Comparison of ENCODE assay signal across 20 cellular contexts in genomic region chr1:90417139-90417538, GRCh38.
DNase-seq lines count a peak whose midpoint lies in the region; ATAC-seq and TF ChIP-seq lines count a peak whose summit lies in the region.
"Had no signal": no experiment of that assay in that cellular context is flagged by ENCODE, and none has a peak within 500 bp of the region (broad histone marks: within the 10 kb centered on the region; RNA-seq: fewer than 3 reads in every experiment).

No MANE protein-coding gene starts in this region.

- TF ChIP-seq CTCF in MCF 10A (IDR thresholded peaks at IDR 0.05; ENCODE audit: unreplicated experiment) (no peak), breast epithelium (IDR thresholded peaks at IDR 0.05) (no peak), epithelial cell of esophagus (IDR thresholded peaks at IDR 0.05; ENCODE audit: insufficient read depth, low read depth, low read length, missing control alignments) (no peak)
- no peak for TF ChIP-seq CTCF in activated CD8-positive, alpha-beta T cell treated with anti-CD3 and anti-CD28 coated beads for 36 hours (IDR thresholded peaks at IDR 0.05)

- no peaks in the 10 kb centered on the region for H3K27me3 ChIP-seq in breast epithelium
- H3K27me3 ChIP-seq: SJCRH30 had no signal

- H3K4me3 ChIP-seq in breast epithelium = no peak overlapping the region
- H3K4me3 ChIP-seq in epithelial cell of esophagus (ENCODE audit: low read length) = no peak overlapping the region
- H3K4me3 ChIP-seq: SJCRH30 had no signal

- intact Hi-C loops in MCF 10A (cut with micrococcal nuclease) = no loop called here
- intact Hi-C loops in breast epithelium (cut with DNase I; ENCODE audit: low total_unique reads) = no loop called here
- intact Hi-C loops in activated CD8-positive, alpha-beta T cell treated with anti-CD3 and anti-CD28 coated beads for 36 hours (cut with micrococcal nuclease) = no loop called here

- no peaks in the 10 kb centered on the region for H3K9me3 Mint-ChIP-seq in MCF 10A (ENCODE audit: unreplicated experiment)
- H3K9me3 Mint-ChIP-seq in activated CD8-positive, alpha-beta T cell treated with anti-CD3 and anti-CD28 coated beads for 36 hours = peaks cover 2% of the 10 kb centered on the region

- peaks cover 0 to 9% of the 10 kb centered on the region in 2 donors for H3K9me3 ChIP-seq in breast epithelium
- H3K9me3 ChIP-seq: SJCRH30 had no signal

- no peak for TF ChIP-seq POLR2A in breast epithelium (IDR thresholded peaks at IDR 0.05)

- POLR2A ChIA-PET in MCF 10A (lab: Yijun Ruan, JAX) = interaction anchor here (0.6 kb wide), 1 partner anchor 164 kb away, joined by 3 read pairs; no protein-coding TSS in a partner anchor
- POLR2A ChIA-PET in activated CD8-positive, alpha-beta T cell treated with anti-CD3 and anti-CD28 coated beads for 36 hours (lab: Charles Lee) = no interaction called here

- no peaks in the 10 kb centered on the region for H3K4me1 ChIP-seq in breast epithelium
- H3K4me1 ChIP-seq: SJCRH30 had no signal

- no peaks in the 10 kb centered on the region for H3K36me3 Mint-ChIP-seq in MCF 10A (ENCODE audit: insufficient read depth, unreplicated experiment)
- H3K36me3 Mint-ChIP-seq in activated CD8-positive, alpha-beta T cell treated with anti-CD3 and anti-CD28 coated beads for 36 hours (ENCODE audit: low read depth) = no peaks in the 10 kb centered on the region
- H3K36me3 Mint-ChIP-seq: CD4-positive, alpha-beta memory T cell had no signal

- H3K27ac ChIP-seq in breast epithelium = no peak overlapping the region
- H3K27ac ChIP-seq: RWPE1, SJCRH30 had no signal

- no peaks in the 10 kb centered on the region for H3K4me1 Mint-ChIP-seq in MCF 10A (ENCODE audit: insufficient read depth, unreplicated experiment)
- no peaks in the 10 kb centered on the region for H3K4me1 Mint-ChIP-seq in activated CD8-positive, alpha-beta T cell treated with anti-CD3 and anti-CD28 coated beads for 36 hours (ENCODE audit: low read depth)
- H3K4me1 Mint-ChIP-seq: CD4-positive, alpha-beta memory T cell had no signal

- no peaks in the 10 kb centered on the region for H3K27me3 Mint-ChIP-seq in MCF 10A (ENCODE audit: insufficient read depth, unreplicated experiment)
- peaks cover 3% of the 10 kb centered on the region for H3K27me3 Mint-ChIP-seq in activated CD8-positive, alpha-beta T cell treated with anti-CD3 and anti-CD28 coated beads for 36 hours

- CTCF ChIA-PET in MCF 10A (lab: Yijun Ruan, JAX) = interaction anchor here (1.4 to 1.7 kb wide), 2 partner anchors 11 to 749 kb away, joined by 3 read pairs; no protein-coding TSS in a partner anchor
- CTCF ChIA-PET in activated CD8-positive, alpha-beta T cell treated with anti-CD3 and anti-CD28 coated beads for 36 hours (lab: Charles Lee) = interaction anchor here (1.3 kb wide), 1 partner anchor 10 kb away, joined by 3 read pairs; no protein-coding TSS in a partner anchor

- H3K36me3 ChIP-seq in breast epithelium = no peaks in the 10 kb centered on the region
- H3K36me3 ChIP-seq: SJCRH30 had no signal

- no peak overlapping the region for H3K27ac Mint-ChIP-seq in MCF 10A (ENCODE audit: low read depth, unreplicated experiment)
- no peak overlapping the region for H3K27ac Mint-ChIP-seq in activated CD8-positive, alpha-beta T cell treated with anti-CD3 and anti-CD28 coated beads for 36 hours
- H3K27ac Mint-ChIP-seq: CD4-positive, alpha-beta memory T cell; HFFc6 had no signal

- DNase-seq in MCF 10A (ENCODE audit: unreplicated experiment) = peak; percentile 18
- DNase-seq in breast epithelium (ENCODE audit: low spot score in 2 of 2) = no peak
- peak; percentile 47 for DNase-seq in SW480 (ENCODE audit: low spot score)
- peak; percentile 14 for DNase-seq in epithelial cell of esophagus (ENCODE audit: low read depth)
- DNase-seq in stromal cell of bone marrow (ENCODE audit: low read depth) = peak; percentile 5
- DNase-seq in GF-D8 (lab: John Stamatoyannopoulos, UW) = no peak
- no peak for DNase-seq in superior temporal gyrus (ENCODE audit: extremely low spot score)
- no peak for DNase-seq in activated CD8-positive, alpha-beta T cell treated with anti-CD3 and anti-CD28 coated beads for 36 hours
- DNase-seq: 8988T; CD4-positive, alpha-beta memory T cell; HFFc6; IMR-90; Karpas-422; NCI-H1105 treated with DMSO at 0.1 percent for 48 hours; NCI-H187 treated with DMSO at 0.1 percent for 48 hours; NCI-H446; NCI-H69; NK-92 treated with Interleukin-12 subunit alpha and Interleukin-12 subunit beta, amount 100 ng/mL, for 24 hours; SJCRH30 had no signal

- no peak overlapping the region for H3K4me3 Mint-ChIP-seq in MCF 10A (ENCODE audit: unreplicated experiment)
- H3K4me3 Mint-ChIP-seq in activated CD8-positive, alpha-beta T cell treated with anti-CD3 and anti-CD28 coated beads for 36 hours = no peak overlapping the region
- H3K4me3 Mint-ChIP-seq: CD4-positive, alpha-beta memory T cell; HFFc6 had no signal

- BruUV-seq in MCF 10A (replicated peaks; lab: Mats Ljungman, UMichigan) = no TSS peak

- ATAC-seq in activated CD8-positive, alpha-beta T cell treated with anti-CD3 and anti-CD28 coated beads for 36 hours = no peak

Comparison
In these comparisons a context has a peak if more than half of its experiments do, and no peak if none do; other contexts are left out.
1. DNase-seq: peak in MCF 10A (single experiment), SW480 (single experiment), epithelial cell of esophagus (single experiment) and stromal cell of bone marrow (single experiment); none in breast epithelium (0 of 2), GF-D8 (single experiment), superior temporal gyrus (single experiment) and activated CD8-positive, alpha-beta T cell treated with anti-CD3 and anti-CD28 coated beads for 36 hours (single experiment).